1 cellular context compared by ENCODE assay signal in genomic region chr20:63005862-63006564, GRCh38.
TF ChIP-seq lines count a peak whose summit lies in the region.

No MANE protein-coding gene starts in this region.

TF ChIP-seq in GM12878, 131 proteins besides CTCF, POLR2A, EP300 and RAD21 (continued from another document):
- no peak for TF ChIP-seq E2F8 (IDR thresholded peaks at IDR 0.05; ENCODE audit: low read depth, partially characterized antibody)
- no peak for TF ChIP-seq CEBPB (IDR thresholded peaks at IDR 0.05; ENCODE audit: borderline replicate concordance in 1 of 2, low read depth in 2 of 2, low read length in 2 of 2)
